8 cellular contexts compared by ENCODE assay signal in the genomic region with DNA sequence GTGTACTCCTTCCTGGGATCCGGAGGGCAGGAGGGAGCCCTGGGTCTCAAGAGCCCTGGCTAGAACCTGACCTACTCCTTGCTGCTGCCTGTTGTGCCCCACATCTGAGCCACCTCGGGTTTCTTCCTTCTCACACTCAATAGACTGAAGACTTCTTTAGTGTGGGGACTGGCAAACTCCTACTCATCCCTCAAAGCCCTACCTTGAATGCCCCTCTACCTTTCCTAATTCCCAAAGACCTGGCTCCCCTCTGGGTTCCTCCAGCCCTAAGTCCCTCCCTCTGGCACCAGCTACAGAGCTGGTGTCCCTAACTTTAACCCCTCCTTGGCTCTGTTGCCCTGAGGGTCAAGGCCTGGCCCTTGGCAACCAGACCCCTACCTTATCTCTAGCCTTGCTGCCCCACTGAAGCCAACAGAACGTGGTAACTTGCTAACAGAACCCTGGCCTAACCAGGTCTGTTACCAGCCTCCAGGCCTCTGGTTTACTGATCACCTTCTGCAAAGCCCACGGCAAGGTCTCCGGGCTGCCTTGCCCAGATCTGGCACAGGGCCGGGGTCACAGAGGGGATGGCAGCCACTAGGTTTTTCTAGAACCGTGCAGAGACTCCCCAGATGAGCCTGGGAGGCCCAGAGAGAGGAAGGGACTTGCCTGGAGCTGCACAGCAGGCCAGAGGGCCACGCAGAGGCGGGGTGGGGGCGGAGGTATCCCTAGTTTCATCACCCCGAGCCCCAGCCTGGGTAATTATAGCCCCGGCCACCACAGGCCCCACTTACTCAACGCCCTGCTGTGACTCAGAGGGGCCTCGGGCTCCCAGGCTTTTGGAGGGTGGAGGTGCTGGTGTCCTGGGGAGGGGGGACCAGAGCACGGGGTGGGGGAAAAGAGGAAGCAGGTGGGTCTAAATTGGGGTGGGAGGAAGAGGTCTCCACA. TPM values are rescaled to one million over a fixed set of nuclear protein-coding genes. Genes with fewer than 3 reads are reported as not detected.
DNase-seq lines count a peak whose midpoint lies in the region; ATAC-seq, FAIRE-seq and TF ChIP-seq lines count a peak whose summit lies in the region.

No MANE protein-coding gene starts in this region.

- TF ChIP-seq CTCF in A549 (IDR thresholded peaks at IDR 0.05) (no peak), brain (conservative IDR thresholded peaks at IDR 0.05) (no peak), glutamatergic neuron (IDR thresholded peaks at IDR 0.05; ENCODE audit: partially characterized antibody, unreplicated experiment) (no peak)

- peaks cover 67% of the 10 kb centered on the region for H4K20me1 ChIP-seq in Karpas-422 (ENCODE audit: insufficient read depth, low read depth, low read length)

- no peak for FAIRE-seq in A549 (lab: Jason Lieb, UNC)

- H3K27me3 Mint-ChIP-seq in brain (no peaks in the 10 kb centered on the region), glutamatergic neuron (ENCODE audit: unreplicated experiment) (peaks cover 12% of the 10 kb centered on the region)

- H3K4me2 ChIP-seq in A549 (peak overlapping the region; percentile 97), Karpas-422 (ENCODE audit: low read depth, low read length, poor library complexity, severe bottlenecking) (no peak overlapping the region)

- TF ChIP-seq RAD21 in A549 (conservative IDR thresholded peaks at IDR 0.05 in 1 of 2, IDR thresholded peaks at IDR 0.05 in 1 of 2) = no peak

- H3K9ac ChIP-seq in HUES6 (ENCODE audit: low read length) (no peak overlapping the region), mucosa of stomach (ENCODE audit: low read length) (peak overlapping the region; percentile 73), Karpas-422 (ENCODE audit: low read length) (no peak overlapping the region)

- H3K4me1 ChIP-seq in A549 (peaks cover 27% of the 10 kb centered on the region), HUES6 (ENCODE audit: control insufficient read depth, insufficient read depth, low read length) (no peaks in the 10 kb centered on the region), mucosa of stomach (ENCODE audit: control insufficient read depth, insufficient read depth, low read length) (peaks cover 54% of the 10 kb centered on the region), Karpas-422 (ENCODE audit: low read length) (peaks cover 5% of the 10 kb centered on the region)

- no peak for TF ChIP-seq EP300 in A549 (IDR thresholded peaks at IDR 0.05)

- peak overlapping the region; percentile 92 to 94 for H3K27ac ChIP-seq in A549
- 0 out of 2 replicates have a peak overlapping the region, but pooled peaks have one; percentile 14 for H3K27ac ChIP-seq in HUES6 (ENCODE audit: low read depth, low read length)
- no peak overlapping the region for H3K27ac ChIP-seq in Karpas-422 (ENCODE audit: low read length)

- H3K27ac Mint-ChIP-seq in brain (peak overlapping the region in 3 of 5 experiments; percentile 58 to 87 (median 72)), glutamatergic neuron (ENCODE audit: unreplicated experiment) (no peak overlapping the region)

- H3K9me3 Mint-ChIP-seq in brain (no peaks in the 10 kb centered on the region), glutamatergic neuron (ENCODE audit: unreplicated experiment) (peaks cover 16% of the 10 kb centered on the region)

- H3K9me3 ChIP-seq in A549 = no peaks in the 10 kb centered on the region
- no peaks in the 10 kb centered on the region for H3K9me3 ChIP-seq in HUES6 (ENCODE audit: control insufficient read depth, insufficient read depth, low read depth, low read length)
- no peaks in the 10 kb centered on the region for H3K9me3 ChIP-seq in mucosa of stomach (ENCODE audit: control insufficient read depth, low read length)
- H3K9me3 ChIP-seq in Karpas-422 (ENCODE audit: low read length) = no peaks in the 10 kb centered on the region

- H3K9me2 ChIP-seq in Karpas-422 (replicated peaks; ENCODE audit: insufficient read depth, low read length) = no peaks in the 10 kb centered on the region

- H3K79me2 ChIP-seq in Karpas-422 (ENCODE audit: low read length) = peaks cover 77% of the 10 kb centered on the region

- WGBS in A549 (ENCODE audit: missing lambda C conversion rate) = 90% methylated on average over 7 of the region's 15 CpGs

- H3K36me3 Mint-ChIP-seq in brain (peaks cover 52% of the 10 kb centered on the region), glutamatergic neuron (ENCODE audit: unreplicated experiment) (peaks cover 10% of the 10 kb centered on the region)

- H3K4me1 Mint-ChIP-seq in brain (peaks cover 6% of the 10 kb centered on the region), glutamatergic neuron (ENCODE audit: low read depth, unreplicated experiment) (peaks cover 15% of the 10 kb centered on the region)

- H3K36me3 ChIP-seq in HUES6 (ENCODE audit: control insufficient read depth, insufficient read depth, low read length) = peaks cover 55% of the 10 kb centered on the region
- H3K36me3 ChIP-seq in mucosa of stomach (ENCODE audit: control insufficient read depth, insufficient read depth, low read length) = peaks cover 19% of the 10 kb centered on the region
- H3K36me3 ChIP-seq in Karpas-422 (ENCODE audit: insufficient read depth, low read length) = peaks cover 13% of the 10 kb centered on the region; the same call in 1 of the 2 replicates

- no peak overlapping the region for H2AFZ ChIP-seq in Karpas-422 (ENCODE audit: low read length)

- H3K27me3 ChIP-seq in HUES6 (ENCODE audit: control insufficient read depth, insufficient read depth, low read length) = no peaks in the 10 kb centered on the region
- H3K27me3 ChIP-seq in mucosa of stomach (ENCODE audit: control insufficient read depth, insufficient read depth, low read length) = no peaks in the 10 kb centered on the region
- H3K27me3 ChIP-seq in Karpas-422 (ENCODE audit: low read length) = no peaks in the 10 kb centered on the region

- ATAC-seq in A549 = peak; percentile 55 to 59

- POLR2A ChIA-PET in A549 (lab: Yijun Ruan, JAX) = no interaction called here

- CTCF ChIA-PET in A549 (lab: Yijun Ruan, JAX) = interaction anchor here (1.1 kb wide), 1 partner anchor 153 kb away, joined by 3 read pairs; no protein-coding TSS in a partner anchor

- H3K4me3 ChIP-seq in A549 (peak overlapping the region; percentile 35; the same call in 1 of the 3 replicates), HUES6 (ENCODE audit: low read depth, low read length) (no peak overlapping the region), mucosa of stomach (ENCODE audit: low read length) (no peak overlapping the region), Karpas-422 (ENCODE audit: low read length) (no peak overlapping the region)

- no peak for TF ChIP-seq POLR2A in A549 (IDR thresholded peaks at IDR 0.05; ENCODE audit: low read length)

- no peak overlapping the region for H3K4me3 Mint-ChIP-seq in brain
- no peak overlapping the region for H3K4me3 Mint-ChIP-seq in glutamatergic neuron (ENCODE audit: unreplicated experiment)

- DNase-seq in A549 (ENCODE audit: low read depth in 1 of 2, low spot score in 1 of 2) (peak in 1 of 2 experiments; percentile 39), DMS79 (lab: John Stamatoyannopoulos, UW) (no peak), Karpas-422 (no peak), glutamatergic neuron (no peak)
- no peak for DNase-seq in stimulated activated CD4-positive, alpha-beta T cell treated with anti-CD3 and anti-CD28 coated beads, Interleukin-4, amount 100 ng/mL, for 24 hours

TF ChIP-seq in A549, 52 proteins besides CTCF, POLR2A, EP300 and RAD21:
- TF ChIP-seq CEBPB (IDR thresholded peaks at IDR 0.05) = no peak
- TF ChIP-seq FOSL2 (IDR thresholded peaks at IDR 0.05) = no peak
- TF ChIP-seq FOSL2 (CRISPR knock-in tag; IDR thresholded peaks at IDR 0.05) = peak; percentile 21; the same call in 1 of the 2 replicates

RNA-seq across cellular contexts. Expression of gene ZBTB7A, which starts 15.3 kb away (rescaled TPM):
- polyA plus RNA-seq in A549 (2011; rRNA removed) = 2.2 and 2.3 TPM in 2 replicates
- polyA plus RNA-seq in A549 (2012; cell fraction: cytosol; rRNA removed) = 7.0 and 12.5 TPM in 2 replicates
- polyA plus RNA-seq in A549 (2012; cell fraction: nucleus; rRNA removed) = 15.8 and 26.9 TPM in 2 replicates
- 10.2 to 11.6 TPM (median 11.4 TPM) in 3 replicates for polyA plus RNA-seq in A549 (2017; fragmentation: RNase III; extraction: RNeasy Plus Mini Kit Qiagen cat#74134 plus additional on column Dnase treatment)
- polyA minus RNA-seq in A549 (2011; rRNA and poly(A)+ RNA removed) = 2.6 and 3.7 TPM in 2 replicates
- polyA plus RNA-seq in brain (ENCODE audit: insufficient read depth, low read depth, low replicate concordance) = 17.0 TPM
- 7.2 and 29.3 TPM in 2 replicates for total RNA-seq in Karpas-422 (2014; rRNA removed; shearing (Covaris generic); ENCODE audit: low replicate concordance)
- 21.8 TPM for total RNA-seq in glutamatergic neuron (ENCODE audit: unreplicated experiment)

RNA-seq across cellular contexts. Expression of gene PIAS4, which starts 43.9 kb away (rescaled TPM):
- polyA plus RNA-seq in A549 (2011; rRNA removed) (4.5 and 5.2 TPM in 2 replicates), A549 (2017; fragmentation: RNase III; extraction: RNeasy Plus Mini Kit Qiagen cat#74134 plus additional on column Dnase treatment) (10.6 to 12.8 TPM (median 11.3 TPM) in 3 replicates), brain (ENCODE audit: insufficient read depth, low read depth, low replicate concordance) (41.9 TPM)
- 8.6 and 11.9 TPM in 2 replicates for polyA plus RNA-seq in A549 (2012; cell fraction: cytosol; rRNA removed)
- 17.1 and 17.4 TPM in 2 replicates for polyA plus RNA-seq in A549 (2012; cell fraction: nucleus; rRNA removed)
- polyA minus RNA-seq in A549 (2011; rRNA and poly(A)+ RNA removed) = 8.8 and 10.8 TPM in 2 replicates
- total RNA-seq in Karpas-422 (2014; rRNA removed; shearing (Covaris generic); ENCODE audit: low replicate concordance) = 17.3 and 55.1 TPM in 2 replicates
- 95.8 TPM for total RNA-seq in glutamatergic neuron (ENCODE audit: unreplicated experiment)
